ENCODE assay signal across 12 cellular contexts in the genomic region with DNA sequence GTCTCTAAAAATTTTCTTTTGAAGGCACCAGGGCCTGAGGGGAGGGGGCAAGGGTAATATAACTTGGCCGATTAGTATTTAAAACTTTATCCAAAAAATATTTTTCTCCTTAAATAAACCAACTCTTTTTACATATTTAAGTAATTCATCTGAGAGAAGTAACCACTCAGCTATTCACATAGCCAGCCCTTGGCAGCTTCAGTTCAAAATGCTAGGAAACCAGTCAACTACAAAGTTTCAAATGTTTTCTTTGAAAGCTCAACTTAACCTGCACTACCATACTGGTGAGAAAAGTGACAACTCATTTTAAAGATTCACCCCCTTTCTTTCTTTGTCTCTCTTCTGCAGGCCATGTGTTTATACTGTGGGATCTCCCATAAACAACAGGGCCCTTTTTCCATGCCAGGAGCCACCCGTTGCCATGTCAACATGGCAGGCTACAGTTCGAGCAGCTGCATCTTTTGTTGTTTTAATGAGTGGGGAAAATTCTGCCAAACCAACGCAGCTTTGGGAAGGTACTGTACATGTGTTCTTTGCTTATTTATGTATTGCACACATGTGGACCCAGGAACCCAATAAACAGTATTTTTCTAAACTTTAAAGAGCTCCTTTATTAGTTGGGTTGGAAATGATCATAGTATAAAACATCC. TPM values are rescaled to one million over a fixed set of nuclear protein-coding genes. Genes with fewer than 3 reads are reported as not detected.
DNase-seq lines count a peak whose midpoint lies in the region; ATAC-seq and TF ChIP-seq lines count a peak whose summit lies in the region.
"Had no signal": no experiment of that assay in that cellular context is flagged by ENCODE, and none has a peak within 500 bp of the region (broad histone marks: within the 10 kb centered on the region; RNA-seq: fewer than 3 reads in every experiment).

No MANE protein-coding gene starts in this region.

- H4K20me1 ChIP-seq in neural progenitor cell (ENCODE audit: low read depth) = no peaks in the 10 kb centered on the region

- no peak overlapping the region for H3K4me3 Mint-ChIP-seq in neural progenitor cell
- H3K4me3 Mint-ChIP-seq: activated CD4-positive, alpha-beta T cell treated with anti-CD3 and anti-CD28 coated beads, Interleukin-2, amount 10 ng/mL, durations not matched to agents 7 days and 5 days had no signal

- no peak for ATAC-seq in HG03025 (IDR thresholded peaks at IDR 0.05; ENCODE audit: low FRiP score, unreplicated experiment)
- ATAC-seq: pancreas had no signal

- H3K36me3 Mint-ChIP-seq in neural progenitor cell = peaks cover 5% of the 10 kb centered on the region

- H3K4me1 ChIP-seq in neural progenitor cell = peaks cover 15% of the 10 kb centered on the region
- H3K4me1 ChIP-seq in effector memory CD4-positive, alpha-beta T cell (ENCODE audit: control insufficient read depth, insufficient read depth, low read length, poor library complexity, severe bottlenecking) = no peaks in the 10 kb centered on the region
- H3K4me1 ChIP-seq: pancreas had no signal

- no peaks in the 10 kb centered on the region for H3K27me3 ChIP-seq in neural progenitor cell
- no peaks in the 10 kb centered on the region for H3K27me3 ChIP-seq in effector memory CD4-positive, alpha-beta T cell (replicated peaks; ENCODE audit: control insufficient read depth, insufficient read depth, low read length, poor library complexity, severe bottlenecking)
- H3K27me3 ChIP-seq: pancreas had no signal

- H3K9me3 ChIP-seq in neural progenitor cell (ENCODE audit: low read depth) = no peaks in the 10 kb centered on the region
- no peaks in the 10 kb centered on the region for H3K9me3 ChIP-seq in effector memory CD4-positive, alpha-beta T cell (ENCODE audit: control insufficient read depth, low read length)
- H3K9me3 ChIP-seq: pancreas had no signal

- H3K79me2 ChIP-seq in neural progenitor cell (ENCODE audit: low read depth) = no peaks in the 10 kb centered on the region

- no peak overlapping the region for H2AFZ ChIP-seq in neural progenitor cell (replicated peaks)

- H3K27me3 Mint-ChIP-seq in neural progenitor cell (ENCODE audit: insufficient read depth, low read depth) = no peaks in the 10 kb centered on the region
- H3K27me3 Mint-ChIP-seq: activated CD4-positive, alpha-beta T cell treated with anti-CD3 and anti-CD28 coated beads, Interleukin-2, amount 10 ng/mL, durations not matched to agents 7 days and 5 days had no signal

- H3K9me3 Mint-ChIP-seq in neural progenitor cell = no peaks in the 10 kb centered on the region
- H3K9me3 Mint-ChIP-seq: activated CD4-positive, alpha-beta T cell treated with anti-CD3 and anti-CD28 coated beads, Interleukin-2, amount 10 ng/mL, durations not matched to agents 7 days and 5 days had no signal

- TF ChIP-seq CTCF in neural progenitor cell (IDR thresholded peaks at IDR 0.05) = no peak

- H3K4me3 ChIP-seq in neural progenitor cell = no peak overlapping the region
- H3K4me3 ChIP-seq in effector memory CD4-positive, alpha-beta T cell (ENCODE audit: insufficient read depth, low read depth, low read length, poor library complexity, severe bottlenecking) = no peak overlapping the region
- H3K4me3 ChIP-seq: pancreas had no signal

- no peak overlapping the region for H3K9ac ChIP-seq in neural progenitor cell

- peak overlapping the region; percentile 34 for H3K4me2 ChIP-seq in neural progenitor cell

- H3K27ac ChIP-seq in neural progenitor cell = no peak overlapping the region
- no peak overlapping the region for H3K27ac ChIP-seq in effector memory CD4-positive, alpha-beta T cell (ENCODE audit: insufficient read depth, low read length, poor library complexity, severe bottlenecking)
- H3K27ac ChIP-seq: pancreas had no signal

- H3K27ac Mint-ChIP-seq in neural progenitor cell = no peak overlapping the region
- H3K27ac Mint-ChIP-seq: activated CD4-positive, alpha-beta T cell treated with anti-CD3 and anti-CD28 coated beads, Interleukin-2, amount 10 ng/mL, durations not matched to agents 7 days and 5 days had no signal

- H3K4me1 Mint-ChIP-seq in neural progenitor cell = peaks cover 19% of the 10 kb centered on the region
- H3K4me1 Mint-ChIP-seq: activated CD4-positive, alpha-beta T cell treated with anti-CD3 and anti-CD28 coated beads, Interleukin-2, amount 10 ng/mL, durations not matched to agents 7 days and 5 days had no signal

- peak; percentile 59 for DNase-seq in EH (ENCODE audit: low read depth)
- DNase-seq in NCI-H2107 (lab: John Stamatoyannopoulos, UW) = peak; percentile 32
- peak; percentile 42 for DNase-seq in cerebellar cortex (ENCODE audit: low spot score)
- DNase-seq in neural progenitor cell (ENCODE audit: low spot score) = no peak
- DNase-seq in NOMO-1 treated with dmso at 0.1 percent for 144 hours (lab: John Stamatoyannopoulos, UW; ENCODE audit: unreplicated experiment) = no peak
- no peak for DNase-seq in DMS114 treated with DMSO at 0.1 percent for 48 hours (lab: John Stamatoyannopoulos, UW; ENCODE audit: unreplicated experiment)
- DNase-seq in effector memory CD4-positive, alpha-beta T cell = no peak
- DNase-seq: activated CD4-positive, alpha-beta T cell treated with anti-CD3 and anti-CD28 coated beads, Interleukin-2, amount 10 ng/mL, durations not matched to agents 7 days and 5 days; central memory CD4-positive, alpha-beta T cell; pancreas; RPMI8226 had no signal

- H3K36me3 ChIP-seq in neural progenitor cell = no peaks in the 10 kb centered on the region
- H3K36me3 ChIP-seq in effector memory CD4-positive, alpha-beta T cell (ENCODE audit: control insufficient read depth, insufficient read depth, low read length) = peaks cover 4% of the 10 kb centered on the region
- H3K36me3 ChIP-seq: pancreas had no signal

- H3F3A ChIP-seq in neural progenitor cell (ENCODE audit: low read depth) = no peaks in the 10 kb centered on the region

RNA-seq across cellular contexts. Expression of a gene that starts 46.3 kb away (rescaled TPM):
- total RNA-seq in neural progenitor cell (ENCODE audit: low replicate concordance) = 16.6 and 18.3 TPM in 2 replicates

Comparison
In these comparisons a context has a peak if more than half of its experiments do, and no peak if none do; other contexts are left out.
1. DNase-seq: peak in EH (single experiment), NCI-H2107 (single experiment) and cerebellar cortex (single experiment); none in neural progenitor cell (single experiment), NOMO-1 treated with dmso at 0.1 percent for 144 hours (single experiment), DMS114 treated with DMSO at 0.1 percent for 48 hours (single experiment) and effector memory CD4-positive, alpha-beta T cell (0 of 3).